In the genomic region with DNA sequence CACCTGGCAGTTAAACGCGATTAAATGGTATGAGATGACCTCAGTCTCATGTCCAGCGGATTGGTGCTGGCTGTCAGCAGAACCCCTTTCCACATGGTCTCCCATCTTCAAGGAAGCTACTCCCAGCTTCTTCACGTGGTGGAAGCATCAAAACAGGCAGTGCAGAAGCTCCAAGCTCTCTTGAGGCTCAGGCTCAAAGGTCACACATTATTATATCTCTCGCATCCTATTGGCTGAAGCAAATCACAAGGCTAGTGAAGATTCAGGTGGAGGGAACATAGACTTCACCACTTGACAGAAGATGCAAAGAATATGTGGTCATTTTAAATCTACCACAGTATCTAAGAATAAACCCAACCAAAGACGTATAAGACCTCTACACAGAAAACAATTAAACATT, we compare ENCODE assay signal across 29 cellular contexts.
"Had no signal": no experiment of that assay in that cellular context is flagged by ENCODE, and none has a peak within 500 bp of the region (broad histone marks: within the 10 kb centered on the region; RNA-seq: fewer than 3 reads in every experiment).

No MANE protein-coding gene starts in this region.

- H3K27ac ChIP-seq: left lung, pancreas, prostate gland, sigmoid colon, tibial nerve, upper lobe of left lung, vagina had no signal

- H3K27me3 Mint-ChIP-seq: naive thymus-derived CD4-positive, alpha-beta T cell; stimulated activated memory B cell treated with anti-CD40 and anti-IgM and Interleukin-4, amounts not matched to agents 10 μg/mL and 1 μg/mL and 100 μg/mL, for 72 hours had no signal

- H3K27ac Mint-ChIP-seq: mesothelial cell of epicardium; naive thymus-derived CD4-positive, alpha-beta T cell had no signal

- H3K4me3 Mint-ChIP-seq: mesothelial cell of epicardium; naive thymus-derived CD4-positive, alpha-beta T cell; nephron; neural crest cell; stimulated activated memory B cell treated with anti-CD40 and anti-IgM and Interleukin-4, amounts not matched to agents 10 μg/mL and 1 μg/mL and 100 μg/mL, for 72 hours had no signal

- ATAC-seq: left cardiac atrium; left lung; naive thymus-derived CD4-positive, alpha-beta T cell; pancreas; right cardiac atrium; stimulated activated memory B cell treated with anti-CD40 and anti-IgM and Interleukin-4, amounts not matched to agents 10 μg/mL and 1 μg/mL and 100 μg/mL, for 72 hours; stimulated activated naive CD8-positive, alpha-beta T cell treated with anti-CD3 and anti-CD28 coated beads, Interleukin-15, Interleukin-2, amounts not matched to agents 100 U/mL and 50 U/mL, for 24 hours had no signal

- H3K9me3 ChIP-seq: left lung, pancreas, prostate gland, sigmoid colon, tibial nerve, upper lobe of left lung, vagina had no signal

- H3K4me3 ChIP-seq: left lung, lung, pancreas, prostate gland, sigmoid colon, smooth muscle cell, tibial nerve, upper lobe of left lung, vagina had no signal

- DNase-seq: head of caudate nucleus; hippocampal formation; kidney glomerular epithelial cell; left cardiac atrium; left lung; mesendoderm; naive thymus-derived CD4-positive, alpha-beta T cell; nucleus accumbens; pancreas; posterior cingulate gyrus; retina; right cardiac atrium; sigmoid colon; stimulated activated CD4-positive, alpha-beta T cell treated with anti-CD3 and anti-CD28 coated beads, Interleukin-1b, Interleukin-23, amount 100 ng/mL, for 48 hours; stimulated activated CD4-positive, alpha-beta T cell treated with anti-CD3 and anti-CD28 coated beads, Interleukin-2, amount 100 ng/mL, for 48 hours; stimulated activated CD4-positive, alpha-beta T cell treated with anti-CD3 and anti-CD28 coated beads, Interleukin-4, amount 100 ng/mL, for 4 hours; stimulated activated CD8-positive, alpha-beta memory T cell treated with anti-CD3 and anti-CD28 coated beads, Interleukin-4, amount 100 ng/mL, for 48 hours; stimulated activated naive CD8-positive, alpha-beta T cell treated with anti-CD3 and anti-CD28 coated beads, Interleukin-15, Interleukin-2, amounts not matched to agents 100 U/mL and 50 U/mL, for 24 hours; substantia nigra; upper lobe of left lung had no signal

- H3K36me3 ChIP-seq: prostate gland had no signal

- H3K27me3 ChIP-seq: left lung, pancreas, sigmoid colon, tibial nerve, upper lobe of left lung, vagina had no signal
